16 cellular contexts compared by ENCODE assay signal in the genomic region with DNA sequence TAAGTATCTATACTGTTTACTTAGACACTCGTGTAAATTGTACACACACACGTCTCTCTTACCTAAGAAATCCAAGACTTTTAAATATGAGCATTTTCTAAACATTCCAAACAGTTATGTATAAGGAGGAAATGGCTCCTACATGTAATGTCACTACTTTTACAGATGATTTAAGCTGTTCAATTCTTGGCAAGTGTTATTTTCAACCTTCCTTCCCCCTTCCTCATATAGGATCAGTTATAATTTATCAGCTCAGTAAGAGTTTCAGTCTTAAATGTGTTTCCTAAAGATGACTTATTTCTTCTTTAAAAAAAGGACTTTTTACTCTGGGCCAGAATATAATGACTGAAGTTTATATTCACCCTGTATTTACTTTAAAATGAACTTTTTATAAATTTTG.
"Had no signal": no experiment of that assay in that cellular context is flagged by ENCODE, and none has a peak within 500 bp of the region (broad histone marks: within the 10 kb centered on the region; RNA-seq: fewer than 3 reads in every experiment).

No MANE protein-coding gene starts in this region.

- H3K4me3 Mint-ChIP-seq: activated CD4-positive, alpha-beta T cell treated with anti-CD3 and anti-CD28 coated beads for 36 hours; activated CD8-positive, alpha-beta T cell treated with anti-CD3 and anti-CD28 coated beads, Interleukin-2, amount 10 ng/mL, durations not matched to agents 7 days and 5 days; stimulated activated naive B cell treated with anti-CD40 and anti-IgM and Interleukin-4, amounts not matched to agents 10 μg/mL and 1 μg/mL and 100 μg/mL, for 72 hours; T-helper 2 cell treated with Interferon-gamma antibody and Interleukin-4, amounts not matched to agents 5 μg/mL and 100 μg/mL, for 36 hours had no signal

- H2AFZ ChIP-seq: parathyroid adenoma had no signal

- H3K4me1 Mint-ChIP-seq: activated CD4-positive, alpha-beta T cell treated with anti-CD3 and anti-CD28 coated beads for 36 hours; stimulated activated naive B cell treated with anti-CD40 and anti-IgM and Interleukin-4, amounts not matched to agents 10 μg/mL and 1 μg/mL and 100 μg/mL, for 72 hours had no signal

- H3K79me2 ChIP-seq: parathyroid adenoma had no signal

- H3K27me3 Mint-ChIP-seq: stimulated activated naive B cell treated with anti-CD40 and anti-IgM and Interleukin-4, amounts not matched to agents 10 μg/mL and 1 μg/mL and 100 μg/mL, for 72 hours had no signal

- H3K9me3 ChIP-seq: gastroesophageal sphincter had no signal

- H3K27ac Mint-ChIP-seq: activated CD4-positive, alpha-beta T cell treated with anti-CD3 and anti-CD28 coated beads for 36 hours; activated CD8-positive, alpha-beta T cell treated with anti-CD3 and anti-CD28 coated beads, Interleukin-2, amount 10 ng/mL, durations not matched to agents 7 days and 5 days; stimulated activated naive B cell treated with anti-CD40 and anti-IgM and Interleukin-4, amounts not matched to agents 10 μg/mL and 1 μg/mL and 100 μg/mL, for 72 hours; T-helper 2 cell treated with Interferon-gamma antibody and Interleukin-4, amounts not matched to agents 5 μg/mL and 100 μg/mL, for 36 hours had no signal

- H3K36me3 Mint-ChIP-seq: stimulated activated naive B cell treated with anti-CD40 and anti-IgM and Interleukin-4, amounts not matched to agents 10 μg/mL and 1 μg/mL and 100 μg/mL, for 72 hours had no signal

- H3K36me3 ChIP-seq: gastroesophageal sphincter, tibial nerve, WERI-Rb-1 had no signal

- H3K9me3 Mint-ChIP-seq: T-helper 2 cell treated with Interferon-gamma antibody and Interleukin-4, amounts not matched to agents 5 μg/mL and 100 μg/mL, for 36 hours had no signal

- H3K4me3 ChIP-seq: coronary artery, gastroesophageal sphincter, lung, skin epidermis, tibial nerve had no signal

- H3K27me3 ChIP-seq: gastroesophageal sphincter, tibial nerve had no signal

- H3K4me1 ChIP-seq: parathyroid adenoma had no signal

- DNase-seq: activated CD4-positive, alpha-beta T cell treated with anti-CD3 and anti-CD28 coated beads for 36 hours; activated CD8-positive, alpha-beta memory T cell treated with anti-CD3 and anti-CD28 coated beads, Interleukin-2, amount 50 U/mL, for 48 hours; activated CD8-positive, alpha-beta T cell treated with anti-CD3 and anti-CD28 coated beads, Interleukin-2, amount 10 ng/mL, durations not matched to agents 7 days and 5 days; activated naive CD4-positive, alpha-beta T cell; caudate nucleus; effector CD8-positive, alpha-beta T cell; stimulated activated naive B cell treated with anti-CD40 and anti-IgM and Interleukin-4, amounts not matched to agents 10 μg/mL and 1 μg/mL and 100 μg/mL, for 72 hours had no signal

- ATAC-seq: activated CD4-positive, alpha-beta T cell treated with anti-CD3 and anti-CD28 coated beads for 36 hours; activated CD8-positive, alpha-beta T cell treated with anti-CD3 and anti-CD28 coated beads, Interleukin-2, amount 10 ng/mL, durations not matched to agents 7 days and 5 days had no signal

- H3K9ac ChIP-seq: parathyroid adenoma had no signal

- H3K27ac ChIP-seq: coronary artery, epithelial cell of prostate, parathyroid adenoma, tibial nerve, WERI-Rb-1 had no signal
